ENCODE assay signal across 7 cellular contexts in genomic region chr9:101968392-101968791, GRCh38.
"Had no signal": no experiment of that assay in that cellular context is flagged by ENCODE, and none has a peak within 500 bp of the region (broad histone marks: within the 10 kb centered on the region; RNA-seq: fewer than 3 reads in every experiment).

No MANE protein-coding gene starts in this region.

- ATAC-seq: GM23338, HCT116 had no signal

- H3K36me3 ChIP-seq: HAP-1 had no signal

- H2AFZ ChIP-seq: GM23338 had no signal

- H3K4me3 ChIP-seq: GM23338, HAP-1 had no signal

- H3K9me3 ChIP-seq: HAP-1 had no signal

- H3K4me2 ChIP-seq: GM23338 had no signal

- H3K4me1 ChIP-seq: HAP-1 had no signal

- H3K27ac ChIP-seq: HL-60 had no signal

- DNase-seq: H7, HFFc6, KG1 had no signal
